ENCODE assay signal across 33 cellular contexts in the genomic region with DNA sequence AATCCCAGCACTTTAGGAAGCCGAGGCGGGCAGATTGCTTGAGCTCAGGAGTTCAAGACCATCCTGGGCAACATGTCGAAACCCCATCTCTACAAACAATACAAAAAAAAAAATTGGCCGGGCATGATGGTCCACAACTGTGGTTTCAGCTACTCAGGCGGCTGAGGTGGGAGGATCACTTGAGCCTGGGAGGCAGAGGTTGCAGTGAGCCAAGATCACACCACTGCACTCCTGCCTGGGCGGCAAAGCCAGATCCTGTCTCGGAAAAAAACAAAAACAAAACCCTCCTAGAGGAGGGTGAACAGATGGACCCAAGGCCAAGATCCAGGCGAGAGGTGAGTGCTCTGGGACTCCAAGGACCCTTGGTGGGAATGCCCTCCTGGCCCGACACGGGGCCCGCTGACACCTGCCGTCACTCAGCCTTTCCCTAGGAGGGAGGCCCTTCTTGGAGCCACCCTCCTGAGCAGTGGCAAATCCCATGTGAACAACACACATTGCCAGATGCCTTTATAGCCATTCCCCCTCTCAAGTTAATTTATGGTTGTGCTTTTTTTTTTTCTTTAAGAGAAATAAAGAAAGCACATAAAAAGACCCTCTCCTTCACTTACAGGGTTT. TPM values are rescaled to one million over a fixed set of nuclear protein-coding genes. Genes with fewer than 3 reads are reported as not detected.
A peak's percentile ranks its signal among the peaks of the same experiment; 100 is the strongest.
DNase-seq lines count a peak whose midpoint lies in the region; ATAC-seq and TF ChIP-seq lines count a peak whose summit lies in the region.
"Had no signal": no experiment of that assay in that cellular context is flagged by ENCODE, and none has a peak within 500 bp of the region (broad histone marks: within the 10 kb centered on the region; RNA-seq: fewer than 3 reads in every experiment).

No MANE protein-coding gene starts in this region.

- no peak overlapping the region for H3K56ac ChIP-seq in mesendoderm (ENCODE audit: low read length)

- no peaks in the 10 kb centered on the region for H3K27me3 Mint-ChIP-seq in activated CD8-positive, alpha-beta memory T cell treated with anti-CD3 and anti-CD28 coated beads, Interleukin-2, amount 10 ng/mL, durations not matched to agents 7 days and 5 days
- H3K27me3 Mint-ChIP-seq in activated B cell treated with CpG ODN at 0.5 μM for 24 hours, result peaks cover 10% of the 10 kb centered on the region
- H3K27me3 Mint-ChIP-seq in neural crest cell (ENCODE audit: low read depth), result no peaks in the 10 kb centered on the region
- H3K27me3 Mint-ChIP-seq: activated CD4-positive, alpha-beta T cell treated with anti-CD3 and anti-CD28 coated beads for 36 hours; activated CD8-positive, alpha-beta T cell treated with anti-CD3 and anti-CD28 coated beads for 36 hours; T-helper 17 cell had no signal

- no peak overlapping the region for H4K8ac ChIP-seq in mesendoderm (ENCODE audit: low read depth, low read length)

- no peak overlapping the region for H2BK5ac ChIP-seq in mesendoderm (ENCODE audit: low read length)

- H3K4me1 Mint-ChIP-seq in activated CD8-positive, alpha-beta memory T cell treated with anti-CD3 and anti-CD28 coated beads, Interleukin-2, amount 10 ng/mL, durations not matched to agents 7 days and 5 days, result no peaks in the 10 kb centered on the region
- no peaks in the 10 kb centered on the region for H3K4me1 Mint-ChIP-seq in activated B cell treated with CpG ODN at 0.5 μM for 24 hours
- peaks cover 1% of the 10 kb centered on the region for H3K4me1 Mint-ChIP-seq in neural crest cell
- H3K4me1 Mint-ChIP-seq: activated CD4-positive, alpha-beta T cell treated with anti-CD3 and anti-CD28 coated beads for 36 hours; CD4-positive, alpha-beta memory T cell; naive B cell; T-helper 17 cell had no signal

- CTCF ChIA-PET in activated CD8-positive, alpha-beta memory T cell treated with anti-CD3 and anti-CD28 coated beads, Interleukin-2, amount 10 ng/mL, durations not matched to agents 7 days and 5 days (lab: Charles Lee), result no interaction called here
- CTCF ChIA-PET in activated B cell treated with CpG ODN at 0.5 μM for 24 hours (lab: Charles Lee), result no interaction called here

- no peaks in the 10 kb centered on the region for H3K36me3 ChIP-seq in thyroid gland
- H3K36me3 ChIP-seq in mesendoderm (ENCODE audit: control insufficient read depth, insufficient read depth, low read length), result no peaks in the 10 kb centered on the region
- no peaks in the 10 kb centered on the region for H3K36me3 ChIP-seq in HAP-1 (replicated peaks)
- H3K36me3 ChIP-seq: left lung had no signal

- no peak overlapping the region for H3K4ac ChIP-seq in mesendoderm (ENCODE audit: low read depth, low read length)

- H2AK5ac ChIP-seq in mesendoderm (ENCODE audit: low read length), result no peak overlapping the region

- peak; percentile 38 for DNase-seq in activated CD8-positive, alpha-beta memory T cell treated with anti-CD3 and anti-CD28 coated beads, Interleukin-2, amount 50 U/mL, for 48 hours
- no peak for DNase-seq in activated CD8-positive, alpha-beta memory T cell treated with anti-CD3 and anti-CD28 coated beads, Interleukin-2, amount 10 ng/mL, durations not matched to agents 7 days and 5 days
- DNase-seq in activated B cell treated with CpG ODN at 0.5 μM for 24 hours, result peak; percentile 8
- DNase-seq in neural crest cell (ENCODE audit: low read depth, low spot score), result no peak
- DNase-seq in thyroid gland, result peak; percentile 63 to 66
- no peak for DNase-seq in mesendoderm
- DNase-seq in HAP-1 (ENCODE audit: low spot score in 2 of 2), result no peak
- DNase-seq in activated CD4-positive, alpha-beta T cell treated with anti-CD3 and anti-CD28 coated beads for 1 hour, result no peak
- DNase-seq: activated CD4-positive, alpha-beta T cell treated with anti-CD3 and anti-CD28 coated beads for 36 hours; activated CD8-positive, alpha-beta T cell treated with anti-CD3 and anti-CD28 coated beads for 36 hours; activated gamma-delta T cell treated with Interleukin-2 at 50 U/mL for 16 hours; CD4-positive, alpha-beta memory T cell; central memory CD4-positive, alpha-beta T cell; DMS153; glutamatergic neuron; H7; left lung; naive B cell; NCI-H1417 treated with DMSO at 0.1 percent for 48 hours; NCI-H2081; NCI-H226; NCI-H526 treated with DMSO at 0.1 percent for 48 hours; NK-92 treated with Interleukin-12 subunit alpha and Interleukin-12 subunit beta, amount 100 ng/mL, for 24 hours; nucleus accumbens; psoas muscle; stimulated activated naive B cell treated with anti-CD40 and anti-IgM and Interleukin-4, amounts not matched to agents 10 μg/mL and 1 μg/mL and 100 μg/mL, for 72 hours; T-helper 17 cell had no signal

- H3K4me3 Mint-ChIP-seq in activated CD8-positive, alpha-beta memory T cell treated with anti-CD3 and anti-CD28 coated beads, Interleukin-2, amount 10 ng/mL, durations not matched to agents 7 days and 5 days, result no peak overlapping the region
- H3K4me3 Mint-ChIP-seq in activated B cell treated with CpG ODN at 0.5 μM for 24 hours (no peak overlapping the region), neural crest cell (no peak overlapping the region)
- H3K4me3 Mint-ChIP-seq: activated CD4-positive, alpha-beta T cell treated with anti-CD3 and anti-CD28 coated beads for 36 hours; activated CD8-positive, alpha-beta T cell treated with anti-CD3 and anti-CD28 coated beads for 36 hours; CD4-positive, alpha-beta memory T cell; dendritic cell treated with granulocyte-macrophage colony-stimulating factor and Interleukin-4, amounts not matched to agents 40 ng/mL and 50 ng/mL, for 4 days; stimulated activated naive B cell treated with anti-CD40 and anti-IgM and Interleukin-4, amounts not matched to agents 10 μg/mL and 1 μg/mL and 100 μg/mL, for 72 hours; T-helper 17 cell had no signal

- H3K23ac ChIP-seq in mesendoderm (ENCODE audit: low read length), result no peak overlapping the region

- H2BK120ac ChIP-seq in mesendoderm (ENCODE audit: low read depth, low read length), result no peak overlapping the region

- no peaks in the 10 kb centered on the region for H3K36me3 Mint-ChIP-seq in activated CD8-positive, alpha-beta memory T cell treated with anti-CD3 and anti-CD28 coated beads, Interleukin-2, amount 10 ng/mL, durations not matched to agents 7 days and 5 days
- H3K36me3 Mint-ChIP-seq in activated B cell treated with CpG ODN at 0.5 μM for 24 hours (ENCODE audit: low read depth) (no peaks in the 10 kb centered on the region), neural crest cell (ENCODE audit: low read depth) (no peaks in the 10 kb centered on the region)

- no peak overlapping the region for H3K4me2 ChIP-seq in mesendoderm (ENCODE audit: low read length)

- H3K27ac ChIP-seq in thyroid gland (peak overlapping the region; percentile 14 to 77 (median 68)), mesendoderm (ENCODE audit: low read depth, low read length) (no peak overlapping the region)
- H3K27ac ChIP-seq: left lung, psoas muscle had no signal

- H3K4me3 ChIP-seq in thyroid gland (replicated peaks in 1 of 3) (no peak overlapping the region), mesendoderm (ENCODE audit: low read length) (no peak overlapping the region), HAP-1 (no peak overlapping the region)
- H3K4me3 ChIP-seq: left lung, psoas muscle had no signal

- H3K79me2 ChIP-seq in mesendoderm (ENCODE audit: control insufficient read depth, insufficient read depth, low read length), result no peaks in the 10 kb centered on the region

- TF ChIP-seq CTCF in activated B cell treated with CpG ODN at 0.5 μM for 24 hours (IDR thresholded peaks at IDR 0.05), result no peak
- TF ChIP-seq CTCF in neural crest cell (conservative IDR thresholded peaks at IDR 0.05), result no peak
- peak in 1 of 6 experiments; percentile 3 for TF ChIP-seq CTCF in thyroid gland (IDR thresholded peaks at IDR 0.05)

- H3K27me3 ChIP-seq in thyroid gland (no peaks in the 10 kb centered on the region), mesendoderm (ENCODE audit: insufficient read depth, low read length, poor library complexity) (no peaks in the 10 kb centered on the region), HAP-1 (ENCODE audit: low read depth) (no peaks in the 10 kb centered on the region)

- no peak overlapping the region for H2BK15ac ChIP-seq in mesendoderm (replicated peaks; ENCODE audit: low read depth)

- no peak overlapping the region for H4K5ac ChIP-seq in mesendoderm (ENCODE audit: low read length)

- peak in 1 of 2 donors; percentile 64 for TF ChIP-seq POLR2A in thyroid gland (IDR thresholded peaks at IDR 0.05)

- POLR2A ChIA-PET in activated B cell treated with CpG ODN at 0.5 μM for 24 hours (lab: Charles Lee), result interaction anchor here (0.7 kb wide), 1 partner anchor 171 kb away, joined by 3 read pairs; no protein-coding TSS in a partner anchor

- H3K4me1 ChIP-seq in thyroid gland (peaks cover 40 to 45% of the 10 kb centered on the region in 2 donors), mesendoderm (ENCODE audit: control insufficient read depth, low read depth, low read length) (no peaks in the 10 kb centered on the region), HAP-1 (no peaks in the 10 kb centered on the region)
- H3K4me1 ChIP-seq: left lung, psoas muscle had no signal

- H3K79me1 ChIP-seq in mesendoderm (ENCODE audit: low read length), result no peaks in the 10 kb centered on the region

- H3K18ac ChIP-seq in mesendoderm (ENCODE audit: low read length), result no peak overlapping the region

- H3K9me3 ChIP-seq in thyroid gland, result no peaks in the 10 kb centered on the region
- H3K9me3 ChIP-seq in HAP-1, result no peaks in the 10 kb centered on the region

- H3K9ac ChIP-seq in mesendoderm (ENCODE audit: low read length), result no peak overlapping the region

- H3K9me3 Mint-ChIP-seq in activated CD8-positive, alpha-beta memory T cell treated with anti-CD3 and anti-CD28 coated beads, Interleukin-2, amount 10 ng/mL, durations not matched to agents 7 days and 5 days (ENCODE audit: low read depth), result peaks cover 5% of the 10 kb centered on the region
- H3K9me3 Mint-ChIP-seq in activated B cell treated with CpG ODN at 0.5 μM for 24 hours, result peaks cover 13% of the 10 kb centered on the region
- H3K9me3 Mint-ChIP-seq in neural crest cell, result peaks cover 5% of the 10 kb centered on the region

- in situ Hi-C loops in HAP-1 (cut with MboI; ENCODE audit: low sequenced_read_pairs), result no loop called here

- no peak overlapping the region for H3K27ac Mint-ChIP-seq in activated CD8-positive, alpha-beta memory T cell treated with anti-CD3 and anti-CD28 coated beads, Interleukin-2, amount 10 ng/mL, durations not matched to agents 7 days and 5 days
- H3K27ac Mint-ChIP-seq in activated B cell treated with CpG ODN at 0.5 μM for 24 hours (no peak overlapping the region), neural crest cell (ENCODE audit: unreplicated experiment) (peak overlapping the region; percentile 35)
- H3K27ac Mint-ChIP-seq: activated CD4-positive, alpha-beta T cell treated with anti-CD3 and anti-CD28 coated beads for 36 hours; activated CD8-positive, alpha-beta T cell treated with anti-CD3 and anti-CD28 coated beads for 36 hours; CD4-positive, alpha-beta memory T cell; dendritic cell treated with granulocyte-macrophage colony-stimulating factor and Interleukin-4, amounts not matched to agents 40 ng/mL and 50 ng/mL, for 4 days; naive B cell; stimulated activated naive B cell treated with anti-CD40 and anti-IgM and Interleukin-4, amounts not matched to agents 10 μg/mL and 1 μg/mL and 100 μg/mL, for 72 hours; T-helper 17 cell had no signal

- no peak for ATAC-seq in activated CD8-positive, alpha-beta memory T cell treated with anti-CD3 and anti-CD28 coated beads, Interleukin-2, amount 10 ng/mL, durations not matched to agents 7 days and 5 days
- no peak for ATAC-seq in activated B cell treated with CpG ODN at 0.5 μM for 24 hours (ENCODE audit: low read depth)
- ATAC-seq: activated CD4-positive, alpha-beta T cell treated with anti-CD3 and anti-CD28 coated beads for 36 hours; activated CD8-positive, alpha-beta T cell treated with anti-CD3 and anti-CD28 coated beads for 36 hours; left lung; psoas muscle; Right ventricle myocardium inferior; SK-N-SH treated with all-trans-retinoic acid at 6 μM for 48 hours; stimulated activated naive B cell treated with anti-CD40 and anti-IgM and Interleukin-4, amounts not matched to agents 10 μg/mL and 1 μg/mL and 100 μg/mL, for 72 hours; T-helper 17 cell had no signal

- intact Hi-C loops in activated B cell treated with CpG ODN at 0.5 μM for 24 hours (cut with micrococcal nuclease) (no loop called here), thyroid gland (cut with DNase I) (no loop called here)

- 41 to 58% methylated on average over 12 of the region's 12 CpGs for WGBS in thyroid gland, 2 donors
- no CpG with 5 or more reads among the region's 12 CpGs for WGBS in mesendoderm (ENCODE audit: extremely low coverage, insufficient coverage, low lambda C conversion rate)

RNA-seq across cellular contexts. Expression of gene TFF2, which starts 0.4 kb away (rescaled TPM):
- total RNA-seq in activated CD8-positive, alpha-beta memory T cell treated with anti-CD3 and anti-CD28 coated beads, Interleukin-2, amount 10 ng/mL, durations not matched to agents 7 days and 5 days, result not detected
- total RNA-seq in activated B cell treated with CpG ODN at 0.5 μM for 24 hours, result not detected in 2 replicates
- not detected in 2 replicates for total RNA-seq in neural crest cell
- total RNA-seq in thyroid gland, result 10 to 100 TPM in 1 of 4 donors, 1 to 10 TPM in 1, not detected in 2; 2.5 to 14.3 TPM
- polyA plus RNA-seq in mesendoderm (2013, experiment 1 of 2), result not detected
- 0.06 TPM for polyA plus RNA-seq in mesendoderm (2013, experiment 2 of 2)
- total RNA-seq: A673; activated CD4-positive, alpha-beta T cell treated with anti-CD3 and anti-CD28 coated beads for 36 hours; activated CD8-positive, alpha-beta T cell treated with anti-CD3 and anti-CD28 coated beads for 36 hours; CD4-positive, alpha-beta memory T cell; H7; left lung; LHCN-M2; psoas muscle; Right ventricle myocardium inferior; T-helper 17 cell; temporal lobe had no signal
- polyA plus RNA-seq: CD4-positive, alpha-beta memory T cell; psoas muscle had no signal

RNA-seq across cellular contexts. Expression of gene TFF1, which starts 16.0 kb away (rescaled TPM):
- not detected for total RNA-seq in activated CD8-positive, alpha-beta memory T cell treated with anti-CD3 and anti-CD28 coated beads, Interleukin-2, amount 10 ng/mL, durations not matched to agents 7 days and 5 days
- not detected in 2 replicates for total RNA-seq in activated B cell treated with CpG ODN at 0.5 μM for 24 hours
- not detected in 2 replicates for total RNA-seq in neural crest cell
- not detected for total RNA-seq in thyroid gland
- polyA plus RNA-seq in mesendoderm (2013, experiment 1 of 2), result not detected
- polyA plus RNA-seq in mesendoderm (2013, experiment 2 of 2), result not detected
- total RNA-seq: A673; activated CD4-positive, alpha-beta T cell treated with anti-CD3 and anti-CD28 coated beads for 36 hours; CD4-positive, alpha-beta memory T cell; H7; left lung; LHCN-M2; psoas muscle; Right ventricle myocardium inferior; T-helper 17 cell; temporal lobe had no signal
- polyA plus RNA-seq: CD4-positive, alpha-beta memory T cell had no signal

RNA-seq across cellular contexts. Expression of gene TFF3, which starts 35.2 kb away (rescaled TPM):
- total RNA-seq in activated CD8-positive, alpha-beta memory T cell treated with anti-CD3 and anti-CD28 coated beads, Interleukin-2, amount 10 ng/mL, durations not matched to agents 7 days and 5 days, result not detected
- total RNA-seq in activated B cell treated with CpG ODN at 0.5 μM for 24 hours, result not detected in 2 replicates
- total RNA-seq in neural crest cell, result not detected in 2 replicates
- total RNA-seq in thyroid gland, result 1,000 to 10,000 TPM in 2 of 4 donors, 100 to 1,000 TPM in 2; 246 to 4,817 (median 914) TPM
- 1.2 TPM for polyA plus RNA-seq in mesendoderm (2013, experiment 1 of 2)
- 0.78 TPM for polyA plus RNA-seq in mesendoderm (2013, experiment 2 of 2)
- total RNA-seq: A673; activated CD4-positive, alpha-beta T cell treated with anti-CD3 and anti-CD28 coated beads for 36 hours; activated CD8-positive, alpha-beta T cell treated with anti-CD3 and anti-CD28 coated beads for 36 hours; CD4-positive, alpha-beta memory T cell; LHCN-M2; T-helper 17 cell; temporal lobe had no signal
- polyA plus RNA-seq: CD4-positive, alpha-beta memory T cell had no signal

RNA-seq across cellular contexts. Expression of gene TMPRSS3, which starts 45.5 kb away (rescaled TPM):
- 10 to 100 TPM; 22.3 to 27.4 TPM for total RNA-seq in activated CD8-positive, alpha-beta memory T cell treated with anti-CD3 and anti-CD28 coated beads, Interleukin-2, amount 10 ng/mL, durations not matched to agents 7 days and 5 days
- total RNA-seq in activated B cell treated with CpG ODN at 0.5 μM for 24 hours (0.22 TPM in 1 of 2 replicates, not detected in the other), neural crest cell (not detected in 2 replicates), thyroid gland (10 to 100 TPM in 1 of 4 donors, 1 to 10 TPM in 3; 5.0 to 12.6 (median 6.2) TPM)
- 0.01 TPM for polyA plus RNA-seq in mesendoderm (2013, experiment 1 of 2)
- 0.03 TPM for polyA plus RNA-seq in mesendoderm (2013, experiment 2 of 2)
- total RNA-seq: A673, H7, LHCN-M2, Right ventricle myocardium inferior, temporal lobe had no signal
- polyA plus RNA-seq: psoas muscle had no signal

RNA-seq across cellular contexts. Expression of gene UBASH3A, which starts 53.3 kb away (rescaled TPM):
- 10 to 100 TPM; 75.3 to 89.5 TPM for total RNA-seq in activated CD8-positive, alpha-beta memory T cell treated with anti-CD3 and anti-CD28 coated beads, Interleukin-2, amount 10 ng/mL, durations not matched to agents 7 days and 5 days
- 0.20 TPM in 1 of 2 replicates, not detected in the other for total RNA-seq in activated B cell treated with CpG ODN at 0.5 μM for 24 hours
- total RNA-seq in neural crest cell, result not detected in 2 replicates
- total RNA-seq in thyroid gland, result 1 to 10 TPM in 1 of 4 donors, under 1 TPM in 2, not detected in 1; 0.54 to 1.3 (median 0.81) TPM
- polyA plus RNA-seq in mesendoderm (2013, experiment 1 of 2), result not detected
- polyA plus RNA-seq in mesendoderm (2013, experiment 2 of 2), result not detected
- total RNA-seq: A673, H7, LHCN-M2, Right ventricle myocardium inferior, temporal lobe had no signal

Comparison
In these comparisons a context has a peak if more than half of its experiments do, and no peak if none do; other contexts are left out.
1. DNase-seq: peak in activated CD8-positive, alpha-beta memory T cell treated with anti-CD3 and anti-CD28 coated beads, Interleukin-2, amount 50 U/mL, for 48 hours (single experiment), activated B cell treated with CpG ODN at 0.5 μM for 24 hours (single experiment) and thyroid gland (2 of 2); none in activated CD8-positive, alpha-beta memory T cell treated with anti-CD3 and anti-CD28 coated beads, Interleukin-2, amount 10 ng/mL, durations not matched to agents 7 days and 5 days (single experiment), neural crest cell (single experiment), mesendoderm (single experiment), HAP-1 (0 of 2) and activated CD4-positive, alpha-beta T cell treated with anti-CD3 and anti-CD28 coated beads for 1 hour (single experiment).
2. RNA of gene TFF3, which starts 35.2 kb away (total RNA-seq): 246 to 4,817 TPM in thyroid gland; not detected in activated CD8-positive, alpha-beta memory T cell treated with anti-CD3 and anti-CD28 coated beads, Interleukin-2, amount 10 ng/mL, durations not matched to agents 7 days and 5 days, not detected in activated B cell treated with CpG ODN at 0.5 μM for 24 hours and not detected in neural crest cell; every median in the first group is over 100 times any median in the second.